Comparison of ENCODE assay signal across 8 cellular contexts in the genomic region with DNA sequence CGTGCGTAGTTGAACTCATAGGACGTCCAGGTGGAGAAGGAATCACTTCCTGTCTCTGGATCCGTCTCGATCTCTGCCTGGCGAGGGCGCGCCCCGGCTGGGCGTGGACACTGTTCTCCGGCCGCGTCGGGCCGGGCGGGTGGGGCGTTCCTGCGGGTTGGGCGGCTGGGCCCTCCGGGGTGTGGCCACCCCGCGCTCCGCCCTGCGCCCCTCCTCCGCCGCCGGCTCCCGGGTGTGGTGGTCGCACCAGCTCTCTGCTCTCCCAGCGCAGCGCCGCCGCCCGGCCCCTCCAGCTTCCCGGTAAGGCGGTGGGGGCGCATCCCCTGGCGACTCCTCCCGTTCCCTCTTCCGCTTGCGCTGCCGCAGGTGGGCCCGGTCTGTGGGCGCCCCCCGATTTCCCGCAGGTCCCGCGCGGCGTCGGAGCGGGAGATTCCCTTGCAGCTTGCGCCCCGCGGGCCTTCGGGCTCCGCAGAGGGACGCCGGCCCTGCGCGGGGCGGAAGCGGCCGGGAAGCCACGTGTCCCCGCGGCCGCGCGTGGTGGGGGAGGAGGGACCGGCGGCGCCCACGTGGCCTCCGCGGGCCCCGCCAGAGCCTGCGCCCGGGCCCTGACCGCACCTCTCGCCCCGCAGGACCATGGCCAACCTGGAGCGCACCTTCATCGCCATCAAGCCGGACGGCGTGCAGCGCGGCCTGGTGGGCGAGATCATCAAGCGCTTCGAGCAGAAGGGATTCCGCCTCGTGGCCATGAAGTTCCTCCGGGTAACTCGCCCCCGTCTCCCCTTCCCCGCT.
DNase-seq lines count a peak whose midpoint lies in the region; ATAC-seq and TF ChIP-seq lines count a peak whose summit lies in the region.

A gene (plus strand): TSS at position 214 of the 789 bp plus-strand sequence. CDS start 420 bp downstream, at position 634.

- in situ Hi-C loops in ACHN (cut with HindIII; ENCODE audit: low pct_ligation_motif_present, low pct_unique_long_range_greater_than_20kb, low sequenced_read_pairs), result no loop called here

- peak within 1 kb of the TSS; percentile 93 for H3K4me3 ChIP-seq in choroid plexus epithelial cell (ENCODE audit: low read depth, low read length)

- DNase-seq in ACHN (peak; percentile 91), NCI-H2227 (lab: John Stamatoyannopoulos, UW; ENCODE audit: unreplicated experiment) (peak; percentile 94), choroid plexus epithelial cell (ENCODE audit: low read depth) (peak; percentile 86), kidney glomerular epithelial cell (lab: John Stamatoyannopoulos, UW) (peak; percentile 81)
- peak; percentile 80 for DNase-seq in activated CD4-positive, CD25-positive, alpha-beta regulatory T cell treated with anti-CD3 and anti-CD28 coated beads, Interleukin-2, amount 50 U/mL, for 72 hours
- DNase-seq in stimulated activated CD4-positive, alpha-beta T cell treated with anti-CD3 and anti-CD28 coated beads, Interleukin-1b, Interleukin-23, amount 100 ng/mL, for 1 hour (ENCODE audit: low read depth in 2 of 2), result peak; percentile 4 to 50

- no peak for TF ChIP-seq CTCF in choroid plexus epithelial cell (conservative IDR thresholded peaks at IDR 0.05; ENCODE audit: low read depth, low read length)

- ATAC-seq in GM18519 (IDR thresholded peaks at IDR 0.05; ENCODE audit: low FRiP score, unreplicated experiment) (peak; percentile 60), HG03045 (IDR thresholded peaks at IDR 0.05; ENCODE audit: unreplicated experiment) (peak; percentile 86)

Comparison
In these comparisons a context has a peak if more than half of its experiments do, and no peak if none do; other contexts are left out.
1. Peak in every context shown above with its lines: DNase-seq, ATAC-seq and H3K4me3 ChIP-seq.
2. DNase-seq: peak in every context shown above with its lines; median percentile 94 in NCI-H2227; 91 in ACHN; 86 in choroid plexus epithelial cell; 81 in kidney glomerular epithelial cell; 80 in activated CD4-positive, CD25-positive, alpha-beta regulatory T cell treated with anti-CD3 and anti-CD28 coated beads, Interleukin-2, amount 50 U/mL, for 72 hours; 27 in stimulated activated CD4-positive, alpha-beta T cell treated with anti-CD3 and anti-CD28 coated beads, Interleukin-1b, Interleukin-23, amount 100 ng/mL, for 1 hour.